In genomic region chr2:71156531-71156930, GRCh38 we compare ENCODE assay signal across 11 cellular contexts. TPM values are rescaled to one million over a fixed set of nuclear protein-coding genes. Genes with fewer than 3 reads are reported as not detected.
DNase-seq lines count a peak whose midpoint lies in the region; ATAC-seq lines count a peak whose summit lies in the region.
"Had no signal": no experiment of that assay in that cellular context is flagged by ENCODE, and none has a peak within 500 bp of the region (broad histone marks: within the 10 kb centered on the region; RNA-seq: fewer than 3 reads in every experiment).

No MANE protein-coding gene starts in this region.

- no peak for ATAC-seq in HG03521 (IDR thresholded peaks at IDR 0.05; ENCODE audit: unreplicated experiment)
- ATAC-seq in HG02678 (IDR thresholded peaks at IDR 0.05; ENCODE audit: unreplicated experiment), result no peak
- ATAC-seq in HG03025 (IDR thresholded peaks at IDR 0.05; ENCODE audit: low FRiP score, unreplicated experiment), result no peak

- H3K27ac ChIP-seq in ACC112 (ENCODE audit: low read depth, low read length), result no peak overlapping the region
- H3K27ac ChIP-seq: C4-2B, parathyroid adenoma had no signal

- peak overlapping the region; percentile 64 for H3K4me3 ChIP-seq in ACC112 (ENCODE audit: low read depth, low read length)
- H3K4me3 ChIP-seq in Jurkat, Clone E6-1 (ENCODE audit: low read length), result no peak overlapping the region

- no peaks in the 10 kb centered on the region for H3K36me3 ChIP-seq in ACC112 (ENCODE audit: insufficient read depth, low read length)

- H3K27me3 ChIP-seq in ACC112 (ENCODE audit: insufficient read depth, low read length), result no peaks in the 10 kb centered on the region; the same call in 1 of the 2 replicates

- DNase-seq in Jurkat, Clone E6-1 (ENCODE audit: low read depth, low spot score), result peak; percentile 36
- DNase-seq in NCI-H526 (lab: John Stamatoyannopoulos, UW) (peak; percentile 35 to 61), fibroblast of the conjunctiva (ENCODE audit: low read depth) (peak; percentile 31), medulla oblongata (ENCODE audit: extremely low spot score) (no peak)
- DNase-seq: NCI-H2029 treated with DMSO at 0.1 percent for 48 hours had no signal

- no peaks in the 10 kb centered on the region for H3K4me1 ChIP-seq in ACC112 (ENCODE audit: control insufficient read depth, insufficient read depth, low read length, unreplicated experiment)
- H3K4me1 ChIP-seq: parathyroid adenoma had no signal

- no peaks in the 10 kb centered on the region for H3K79me2 ChIP-seq in ACC112 (ENCODE audit: control insufficient read depth, insufficient read depth, low read length, unreplicated experiment)
- H3K79me2 ChIP-seq: parathyroid adenoma had no signal

- no peak overlapping the region for H2AFZ ChIP-seq in ACC112 (ENCODE audit: low read length, unreplicated experiment)

RNA-seq across cellular contexts. Expression of gene MPHOSPH10, which starts 26.1 kb away (rescaled TPM):
- polyA plus RNA-seq in Jurkat, Clone E6-1 (2012; ENCODE audit: insufficient read depth, insufficient read length), result 40.6 TPM

RNA-seq across cellular contexts. Expression of gene MCEE, which starts 26.5 kb away (rescaled TPM):
- polyA plus RNA-seq in Jurkat, Clone E6-1 (2012; ENCODE audit: insufficient read depth, insufficient read length), result 18.3 TPM
